Comparison of ENCODE assay signal across 8 cellular contexts in genomic region chr17:51000835-51001638, GRCh38.
DNase-seq lines count a peak whose midpoint lies in the region; ATAC-seq, FAIRE-seq and TF ChIP-seq lines count a peak whose summit lies in the region.

No MANE protein-coding gene starts in this region.

- H3K23ac ChIP-seq in H1 (ENCODE audit: insufficient read length) = no peak overlapping the region
- H3K23ac ChIP-seq in mesendoderm (ENCODE audit: low read length) = no peak overlapping the region

- H2AFZ ChIP-seq in H1 (ENCODE audit: low read length) = no peak overlapping the region

- H3K4me2 ChIP-seq in H1 (ENCODE audit: insufficient read depth in 1 of 2, low read depth in 2 of 2, low read length in 2 of 2) = no peak overlapping the region
- no peak overlapping the region for H3K4me2 ChIP-seq in mesendoderm (ENCODE audit: low read length)

- no peaks in the 10 kb centered on the region for H3K79me1 ChIP-seq in H1 (ENCODE audit: low read depth, low read length)
- H3K79me1 ChIP-seq in mesendoderm (ENCODE audit: low read length) = no peaks in the 10 kb centered on the region

- no peak overlapping the region for H3K4me3 Mint-ChIP-seq in activated naive CD4-positive, alpha-beta T cell treated with anti-CD3 and anti-CD28 coated beads, Interleukin-2, amount 50 U/mL, for 24 hours

- H3K9me3 Mint-ChIP-seq in activated naive CD4-positive, alpha-beta T cell treated with anti-CD3 and anti-CD28 coated beads, Interleukin-2, amount 50 U/mL, for 24 hours = no peaks in the 10 kb centered on the region

- H2AK5ac ChIP-seq in H1 (ENCODE audit: low read depth, low read length) (no peak overlapping the region), mesendoderm (ENCODE audit: low read length) (no peak overlapping the region)

- no peak for TF ChIP-seq CTCF in NB4 (IDR thresholded peaks at IDR 0.05; ENCODE audit: low read depth, low read length)
- TF ChIP-seq CTCF in RWPE2 (IDR thresholded peaks at IDR 0.05; ENCODE audit: poor library complexity, severe bottlenecking) = peak; percentile 81
- TF ChIP-seq CTCF in H1 (IDR thresholded peaks at IDR 0.05; ENCODE audit: control extremely low read depth in 1 of 3, insufficient read depth in 1 of 3, low read depth in 1 of 3, low read length in 3 of 3) = peak in 2 of 3 experiments; percentile 39 to 48; a peak in 2 of 4 replicates

- POLR2A ChIA-PET in H1 (lab: Charles Lee; ENCODE audit: partially characterized antibody) = interaction anchor here (0.8 to 2.0 kb wide), 6 partner anchors 30 to 164 kb away, joined by 3 to 8 read pairs (median 4); partner anchors contain the start of genes NME1 and NME2

- no peak overlapping the region for H3K4me3 ChIP-seq in NB4 (ENCODE audit: low read depth, low read length)
- no peak overlapping the region for H3K4me3 ChIP-seq in RWPE2 (ENCODE audit: severe bottlenecking)
- no peak overlapping the region for H3K4me3 ChIP-seq in H1 (ENCODE audit: extremely low read depth in 1 of 4, insufficient read depth in 2 of 4, low read depth in 3 of 4, low read length in 4 of 4)
- H3K4me3 ChIP-seq in mesendoderm (ENCODE audit: low read length) = no peak overlapping the region

- no peak overlapping the region for H4K91ac ChIP-seq in H1 (replicated peaks; ENCODE audit: insufficient read length, low read length)

- 100% methylated on average over 1 of the region's 1 CpG; no CpG with 5 or more reads in 1 of the 2 experiments for WGBS in H1 (ENCODE audit: extremely low coverage in 1 of 2, insufficient coverage in 1 of 2, insufficient read length in 1 of 2, insufficient replicate concordance in 2 of 2, low coverage in 1 of 2, low lambda C conversion rate in 2 of 2, missing lambda C conversion rate in 1 of 2), 2 experiments
- no CpG with 5 or more reads among the region's 1 CpG for WGBS in mesendoderm (ENCODE audit: extremely low coverage, insufficient coverage, low lambda C conversion rate)

- no peaks in the 10 kb centered on the region for H3K79me2 ChIP-seq in H1 (ENCODE audit: control insufficient read depth in 1 of 2, insufficient read depth in 2 of 2, low read length in 2 of 2)
- no peaks in the 10 kb centered on the region for H3K79me2 ChIP-seq in mesendoderm (ENCODE audit: control insufficient read depth, insufficient read depth, low read length)

- TF ChIP-seq EP300 in H1 (IDR thresholded peaks at IDR 0.05; ENCODE audit: borderline replicate concordance in 1 of 2, low read depth in 2 of 2, low read length in 2 of 2) = no peak

- no peak overlapping the region for H2BK5ac ChIP-seq in H1 (ENCODE audit: low read depth, low read length)
- no peak overlapping the region for H2BK5ac ChIP-seq in mesendoderm (ENCODE audit: low read length)

- no peak for DNase-seq in activated naive CD4-positive, alpha-beta T cell (lab: John Stamatoyannopoulos, UW)
- DNase-seq in NB4 (ENCODE audit: low read depth) = peak; percentile 73
- DNase-seq in RWPE2 (ENCODE audit: low spot score) = no peak
- DNase-seq in H1 (ENCODE audit: low read depth in 1 of 2, low spot score in 2 of 2) = no peak
- peak; percentile 71 for DNase-seq in mesendoderm
- no peak for DNase-seq in posterior vena cava (ENCODE audit: low spot score)

- no peak for TF ChIP-seq POLR2A in NB4 (IDR thresholded peaks at IDR 0.05; ENCODE audit: extremely low read depth, insufficient read length)
- no peak for TF ChIP-seq POLR2A in H1 (IDR thresholded peaks at IDR 0.05; ENCODE audit: control extremely low read depth in 1 of 2, low read depth in 2 of 2, low read length in 2 of 2)

- peaks cover 87% of the 10 kb centered on the region for H3K36me3 ChIP-seq in RWPE2 (ENCODE audit: low read depth)
- peaks cover 11 to 45% (median 27%) of the 10 kb centered on the region in 4 experiments for H3K36me3 ChIP-seq in H1 (ENCODE audit: control insufficient read depth in 2 of 4, insufficient read depth in 4 of 4, low read length in 3 of 4)
- peaks cover 4% of the 10 kb centered on the region for H3K36me3 ChIP-seq in mesendoderm (ENCODE audit: control insufficient read depth, insufficient read depth, low read length)

- no peaks in the 10 kb centered on the region for H3K9me3 ChIP-seq in RWPE2 (ENCODE audit: severe bottlenecking)
- no peaks in the 10 kb centered on the region for H3K9me3 ChIP-seq in H1 (ENCODE audit: insufficient read depth in 2 of 2, low read depth in 1 of 2, low read length in 1 of 2)

- no peak overlapping the region for H3K18ac ChIP-seq in H1 (ENCODE audit: extremely low read depth, low read length)
- H3K18ac ChIP-seq in mesendoderm (ENCODE audit: low read length) = no peak overlapping the region

- H3K27me3 Mint-ChIP-seq in activated naive CD4-positive, alpha-beta T cell treated with anti-CD3 and anti-CD28 coated beads, Interleukin-2, amount 50 U/mL, for 24 hours = no peaks in the 10 kb centered on the region

- H3K9ac ChIP-seq in H1 (replicated peaks in 1 of 4; ENCODE audit: extremely low read depth in 1 of 4, low read depth in 3 of 4, low read length in 3 of 4) (no peak overlapping the region), mesendoderm (ENCODE audit: low read length) (no peak overlapping the region)

- no peaks in the 10 kb centered on the region for H3K27me3 ChIP-seq in RWPE2 (ENCODE audit: insufficient read depth, poor library complexity, severe bottlenecking)
- no peaks in the 10 kb centered on the region for H3K27me3 ChIP-seq in H1 (replicated peaks in 1 of 4; ENCODE audit: control insufficient read depth in 3 of 4, extremely low read depth in 1 of 4, insufficient read depth in 3 of 4, low read length in 3 of 4)
- H3K27me3 ChIP-seq in mesendoderm (ENCODE audit: insufficient read depth, low read length, poor library complexity) = no peaks in the 10 kb centered on the region

- H2BK120ac ChIP-seq in H1 (replicated peaks; ENCODE audit: low read depth, low read length) (no peak overlapping the region), mesendoderm (ENCODE audit: low read depth, low read length) (no peak overlapping the region)

- H2BK20ac ChIP-seq in H1 (ENCODE audit: low read length) = no peak overlapping the region

- peak; percentile 61; the same call in 1 of the 3 replicates for ATAC-seq in RWPE2 (ENCODE audit: low read depth)
- ATAC-seq in GM21526 (IDR thresholded peaks at IDR 0.05; ENCODE audit: low FRiP score, unreplicated experiment) = no peak

- H3K23me2 ChIP-seq in H1 (ENCODE audit: low read depth, low read length) = no peaks in the 10 kb centered on the region

- H3K4me1 Mint-ChIP-seq in activated naive CD4-positive, alpha-beta T cell treated with anti-CD3 and anti-CD28 coated beads, Interleukin-2, amount 50 U/mL, for 24 hours = peaks cover 6% of the 10 kb centered on the region

- H4K5ac ChIP-seq in H1 (ENCODE audit: insufficient read length, low read depth, low read length) (no peak overlapping the region), mesendoderm (ENCODE audit: low read length) (no peak overlapping the region)

- H4K8ac ChIP-seq in H1 (ENCODE audit: extremely low read depth, insufficient read depth, low read length) = no peak overlapping the region
- no peak overlapping the region for H4K8ac ChIP-seq in mesendoderm (ENCODE audit: low read depth, low read length)

- no peak for FAIRE-seq in H1 (lab: Jason Lieb, UNC)

- no peak overlapping the region for H3K4ac ChIP-seq in H1 (replicated peaks; ENCODE audit: insufficient read length, low read depth, low read length)
- H3K4ac ChIP-seq in mesendoderm (ENCODE audit: low read depth, low read length) = no peak overlapping the region

- H3K56ac ChIP-seq in H1 (replicated peaks; ENCODE audit: insufficient read length, low read depth, low read length) = no peak overlapping the region
- H3K56ac ChIP-seq in mesendoderm (ENCODE audit: low read length) = no peak overlapping the region

- intact Hi-C loops in posterior vena cava (cut with DNase I) = loop anchor here (1.0 to 10.0 kb wide), 2 partner anchors 139 to 154 kb away; partner anchors contain the start of gene NME1 (in 1 of the 2)

- H2BK12ac ChIP-seq in H1 (ENCODE audit: low read depth, low read length) = no peak overlapping the region

- H3K4me1 ChIP-seq in RWPE2 (ENCODE audit: insufficient read depth, poor library complexity, severe bottlenecking) (no peaks in the 10 kb centered on the region), H1 (replicated peaks in 1 of 4; ENCODE audit: control insufficient read depth in 3 of 4, insufficient read depth in 4 of 4, low read length in 3 of 4) (no peaks in the 10 kb centered on the region), mesendoderm (ENCODE audit: control insufficient read depth, low read depth, low read length) (no peaks in the 10 kb centered on the region)

- peak; percentile 75 to 78 for TF ChIP-seq RAD21 in H1 (IDR thresholded peaks at IDR 0.05 in 1 of 2, conservative IDR thresholded peaks at IDR 0.05 in 1 of 2; ENCODE audit: low read depth in 2 of 2, low read length in 2 of 2)

- no peak overlapping the region for H3K14ac ChIP-seq in H1 (ENCODE audit: insufficient read length)

- CTCF ChIA-PET in H1 (lab: Charles Lee; ENCODE audit: partially characterized antibody) = interaction anchor here (0.7 to 12.1 kb wide), 26 partner anchors 10 to 352 kb away, joined by 3 to 147 read pairs (median 4); partner anchors contain the start of genes NME1, NME2 and SPAG9

- H3K36me3 Mint-ChIP-seq in activated naive CD4-positive, alpha-beta T cell treated with anti-CD3 and anti-CD28 coated beads, Interleukin-2, amount 50 U/mL, for 24 hours = peaks cover 8% of the 10 kb centered on the region

- H3K27ac Mint-ChIP-seq in activated naive CD4-positive, alpha-beta T cell treated with anti-CD3 and anti-CD28 coated beads, Interleukin-2, amount 50 U/mL, for 24 hours = peak overlapping the region; percentile 1

- H2BK15ac ChIP-seq in H1 (ENCODE audit: low read length) (no peak overlapping the region), mesendoderm (replicated peaks; ENCODE audit: low read depth) (no peak overlapping the region)

- H3K27ac ChIP-seq in RWPE2 (ENCODE audit: poor library complexity, severe bottlenecking) (no peak overlapping the region), H1 (ENCODE audit: low read depth, low read length) (no peak overlapping the region), mesendoderm (ENCODE audit: low read depth, low read length) (no peak overlapping the region)

- H4K20me1 ChIP-seq in H1 (replicated peaks in 1 of 2; ENCODE audit: control insufficient read depth in 1 of 2, insufficient read depth in 2 of 2, low read length in 2 of 2) = no peaks in the 10 kb centered on the region

TF ChIP-seq in H1, 55 proteins besides CTCF, POLR2A, EP300 and RAD21 (continues in another document):
- TF ChIP-seq SUZ12 (IDR thresholded peaks at IDR 0.05; ENCODE audit: low read length) = no peak
- TF ChIP-seq CTBP2 (IDR thresholded peaks at IDR 0.05; ENCODE audit: borderline replicate concordance, insufficient read depth, insufficient read length, low read length) = no peak
- TF ChIP-seq NRF1 (IDR thresholded peaks at IDR 0.05; ENCODE audit: low read depth, low read length) = no peak
- TF ChIP-seq POLR2AphosphoS5 (IDR thresholded peaks at IDR 0.05; ENCODE audit: low read depth, low read length) = no peak

Comparison
In these comparisons a context has a peak if more than half of its experiments do, and no peak if none do; other contexts are left out.
1. DNase-seq: peak in NB4 (single experiment) and mesendoderm (single experiment); none in activated naive CD4-positive, alpha-beta T cell (0 of 4), RWPE2 (single experiment), H1 (0 of 2) and posterior vena cava (single experiment).